ENCODE assay signal across 9 cellular contexts in the genomic region with DNA sequence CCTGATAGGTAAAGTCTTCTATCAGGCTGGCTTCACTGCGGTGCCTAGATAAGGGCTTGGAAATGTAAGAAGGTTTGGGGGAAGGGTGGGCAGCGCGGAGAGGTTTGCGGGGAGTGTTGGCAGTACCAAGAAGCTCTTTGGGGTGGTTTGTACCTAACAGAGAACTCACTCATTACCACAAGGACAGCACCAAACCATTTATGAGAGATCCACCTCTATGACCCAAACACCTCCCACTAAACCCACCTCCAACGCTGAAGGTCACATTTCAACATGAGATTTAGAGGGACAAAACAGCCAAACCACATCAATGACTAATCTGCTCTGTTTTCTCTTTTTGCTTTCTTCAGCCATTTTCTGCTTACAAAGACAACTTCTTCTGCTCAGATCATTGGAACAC. TPM values are rescaled to one million over a fixed set of nuclear protein-coding genes. Genes with fewer than 3 reads are reported as not detected.
"Had no signal": no experiment of that assay in that cellular context is flagged by ENCODE, and none has a peak within 500 bp of the region (broad histone marks: within the 10 kb centered on the region; RNA-seq: fewer than 3 reads in every experiment).

No MANE protein-coding gene starts in this region.

RNA-seq across cellular contexts. Expression of a gene that starts 4.9 kb away (rescaled TPM):
- total RNA-seq: LHCN-M2, MCF 10A, NCI-H460, OCI-LY7, PC-9, Right ventricle myocardium inferior, RPMI7951, SJCRH30, SK-MEL-5 had no signal

RNA-seq across cellular contexts. Expression of a gene that starts 43.5 kb away (rescaled TPM):
- total RNA-seq: LHCN-M2, MCF 10A, NCI-H460, OCI-LY7, PC-9, Right ventricle myocardium inferior, SJCRH30, SK-MEL-5 had no signal
